In the genomic region with DNA sequence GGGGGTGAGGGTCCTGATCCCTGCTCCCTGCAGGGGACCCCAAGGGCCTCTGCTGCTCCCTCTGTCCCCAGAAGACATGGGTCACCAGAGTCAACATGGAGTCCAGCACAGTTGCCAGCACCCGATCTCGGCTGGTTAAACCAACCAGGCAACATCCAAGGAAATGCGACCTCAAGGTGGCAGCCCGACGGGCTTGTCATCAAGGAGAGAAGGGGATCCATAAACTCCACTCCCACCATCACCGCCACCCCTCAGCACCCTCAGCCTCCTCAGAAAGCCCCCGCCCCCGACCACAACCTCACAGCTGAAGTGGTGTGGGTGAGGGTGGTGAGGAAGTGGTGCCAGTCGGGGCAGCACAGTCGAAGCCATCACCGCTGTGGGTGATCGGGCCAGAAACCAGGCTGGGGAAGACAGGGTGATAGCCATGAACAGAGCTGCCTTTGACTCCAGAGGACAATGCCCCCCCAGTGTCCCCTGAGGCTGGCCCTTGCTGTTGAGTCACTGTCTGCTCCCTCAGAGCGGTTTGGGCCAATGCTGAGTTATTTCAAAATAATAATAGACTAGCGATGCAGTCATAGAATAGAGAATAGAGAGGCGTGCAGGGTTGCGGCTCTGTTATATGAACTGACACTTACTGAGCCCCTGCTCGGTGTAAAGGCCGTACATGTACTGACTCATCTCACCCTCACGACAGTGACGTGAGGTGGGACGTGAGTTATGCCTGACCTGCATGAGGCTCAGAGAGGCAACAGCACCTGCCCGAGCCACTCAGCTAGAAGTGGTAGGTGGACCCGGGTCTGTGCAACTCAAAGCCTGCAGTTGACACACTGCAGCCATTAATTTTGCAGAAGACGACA, we compare ENCODE assay signal across 16 cellular contexts.
DNase-seq lines count a peak whose midpoint lies in the region; ATAC-seq and TF ChIP-seq lines count a peak whose summit lies in the region.
"Had no signal": no experiment of that assay in that cellular context is flagged by ENCODE, and none has a peak within 500 bp of the region (broad histone marks: within the 10 kb centered on the region; RNA-seq: fewer than 3 reads in every experiment).

No MANE protein-coding gene starts in this region.

- H3K9me3 Mint-ChIP-seq in activated CD8-positive, alpha-beta memory T cell treated with anti-CD3 and anti-CD28 coated beads, Interleukin-2, amount 10 ng/mL, durations not matched to agents 7 days and 5 days (ENCODE audit: low read depth): no peaks in the 10 kb centered on the region
- H3K9me3 Mint-ChIP-seq in stimulated activated naive CD8-positive, alpha-beta T cell treated with anti-CD3 and anti-CD28 coated beads, Interleukin-15, amount 100 ng/mL, for 72 hours: no peaks in the 10 kb centered on the region
- H3K9me3 Mint-ChIP-seq in type B pancreatic cell: no peaks in the 10 kb centered on the region

- no peaks in the 10 kb centered on the region for H3K27me3 ChIP-seq in brain microvascular endothelial cell (replicated peaks)
- H3K27me3 ChIP-seq in esophagus squamous epithelium: peaks cover 0 to 21% (median 2%) of the 10 kb centered on the region in 4 donors
- H3K27me3 ChIP-seq: colonic mucosa had no signal

- CTCF ChIA-PET in activated CD8-positive, alpha-beta memory T cell treated with anti-CD3 and anti-CD28 coated beads, Interleukin-2, amount 10 ng/mL, durations not matched to agents 7 days and 5 days (lab: Charles Lee): no interaction called here

- ATAC-seq in activated CD8-positive, alpha-beta memory T cell treated with anti-CD3 and anti-CD28 coated beads, Interleukin-2, amount 10 ng/mL, durations not matched to agents 7 days and 5 days: peak; percentile 63
- peak; percentile 55 for ATAC-seq in stimulated activated naive CD8-positive, alpha-beta T cell treated with anti-CD3 and anti-CD28 coated beads, Interleukin-15, amount 100 ng/mL, for 72 hours
- ATAC-seq: PC-3 had no signal

- peaks cover 8% of the 10 kb centered on the region for H3K4me1 Mint-ChIP-seq in activated CD8-positive, alpha-beta memory T cell treated with anti-CD3 and anti-CD28 coated beads, Interleukin-2, amount 10 ng/mL, durations not matched to agents 7 days and 5 days
- H3K4me1 Mint-ChIP-seq in stimulated activated naive CD8-positive, alpha-beta T cell treated with anti-CD3 and anti-CD28 coated beads, Interleukin-15, amount 100 ng/mL, for 72 hours: peaks cover 16% of the 10 kb centered on the region
- H3K4me1 Mint-ChIP-seq in type B pancreatic cell (ENCODE audit: unreplicated experiment): peaks cover 7% of the 10 kb centered on the region

- peaks cover 0 to 18% (median 0%) of the 10 kb centered on the region in 3 donors for H3K4me1 ChIP-seq in esophagus squamous epithelium
- H3K4me1 ChIP-seq: colonic mucosa, sigmoid colon had no signal

- TF ChIP-seq POLR2A in esophagus squamous epithelium (IDR thresholded peaks at IDR 0.05): no peak

- in situ Hi-C loops in brain microvascular endothelial cell (cut with HindIII; ENCODE audit: low pct_ligation_motif_present, low sequenced_read_pairs): no loop called here

- no peaks in the 10 kb centered on the region for H3K36me3 ChIP-seq in brain microvascular endothelial cell (replicated peaks)
- no peaks in the 10 kb centered on the region for H3K36me3 ChIP-seq in esophagus squamous epithelium
- H3K36me3 ChIP-seq: colonic mucosa, sigmoid colon had no signal

- H3K27me3 Mint-ChIP-seq in activated CD8-positive, alpha-beta memory T cell treated with anti-CD3 and anti-CD28 coated beads, Interleukin-2, amount 10 ng/mL, durations not matched to agents 7 days and 5 days: peaks cover 40% of the 10 kb centered on the region
- H3K27me3 Mint-ChIP-seq in stimulated activated naive CD8-positive, alpha-beta T cell treated with anti-CD3 and anti-CD28 coated beads, Interleukin-15, amount 100 ng/mL, for 72 hours: peaks cover 54% of the 10 kb centered on the region
- H3K27me3 Mint-ChIP-seq in type B pancreatic cell: peaks cover 10% of the 10 kb centered on the region

- H3K27ac Mint-ChIP-seq in activated CD8-positive, alpha-beta memory T cell treated with anti-CD3 and anti-CD28 coated beads, Interleukin-2, amount 10 ng/mL, durations not matched to agents 7 days and 5 days: no peak overlapping the region
- no peak overlapping the region for H3K27ac Mint-ChIP-seq in stimulated activated naive CD8-positive, alpha-beta T cell treated with anti-CD3 and anti-CD28 coated beads, Interleukin-15, amount 100 ng/mL, for 72 hours
- H3K27ac Mint-ChIP-seq in type B pancreatic cell: no peak overlapping the region

- H3K9me3 ChIP-seq in esophagus squamous epithelium: no peaks in the 10 kb centered on the region
- H3K9me3 ChIP-seq: colonic mucosa, sigmoid colon had no signal

- H3K36me3 Mint-ChIP-seq in activated CD8-positive, alpha-beta memory T cell treated with anti-CD3 and anti-CD28 coated beads, Interleukin-2, amount 10 ng/mL, durations not matched to agents 7 days and 5 days: no peaks in the 10 kb centered on the region
- H3K36me3 Mint-ChIP-seq in type B pancreatic cell: no peaks in the 10 kb centered on the region

- H3K4me3 Mint-ChIP-seq in activated CD8-positive, alpha-beta memory T cell treated with anti-CD3 and anti-CD28 coated beads, Interleukin-2, amount 10 ng/mL, durations not matched to agents 7 days and 5 days: no peak overlapping the region
- no peak overlapping the region for H3K4me3 Mint-ChIP-seq in stimulated activated naive CD8-positive, alpha-beta T cell treated with anti-CD3 and anti-CD28 coated beads, Interleukin-15, amount 100 ng/mL, for 72 hours
- no peak overlapping the region for H3K4me3 Mint-ChIP-seq in type B pancreatic cell

- DNase-seq in activated CD8-positive, alpha-beta memory T cell treated with anti-CD3 and anti-CD28 coated beads, Interleukin-2, amount 10 ng/mL, durations not matched to agents 7 days and 5 days: peak; percentile 50
- DNase-seq in activated CD8-positive, alpha-beta memory T cell treated with anti-CD3 and anti-CD28 coated beads, Interleukin-2, amount 50 U/mL, for 4 hours: no peak
- DNase-seq in brain microvascular endothelial cell: peak; percentile 91
- peak; percentile 91 for DNase-seq in medulla oblongata (ENCODE audit: extremely low spot score)
- DNase-seq in stimulated activated naive CD8-positive, alpha-beta T cell treated with anti-CD3 and anti-CD28 coated beads, Interleukin-15, amount 100 ng/mL, for 72 hours: no peak
- DNase-seq in esophagus squamous epithelium (lab: John Stamatoyannopoulos, UW): no peak
- no peak for DNase-seq in type B pancreatic cell (ENCODE audit: extremely low spot score, unreplicated experiment)
- no peak for DNase-seq in NCI-H2227 (lab: John Stamatoyannopoulos, UW; ENCODE audit: unreplicated experiment)
- DNase-seq: ACHN, activated T-cell treated with anti-CD3 and anti-CD28 coated beads for 4 hours, colonic mucosa, DMS79 treated with DMSO at 0.1 percent for 48 hours, mesendoderm, NCI-H2107, PC-3 had no signal

- TF ChIP-seq CTCF in brain microvascular endothelial cell (IDR thresholded peaks at IDR 0.05; ENCODE audit: low read depth, low read length, missing control alignments): no peak
- no peak for TF ChIP-seq CTCF in esophagus squamous epithelium (IDR thresholded peaks at IDR 0.05)
- TF ChIP-seq CTCF in type B pancreatic cell (conservative IDR thresholded peaks at IDR 0.05): no peak

- 62 to 75% methylated on average over 12 to 13 of the region's 24 CpGs for WGBS in esophagus squamous epithelium, 2 donors

- intact Hi-C loops in esophagus squamous epithelium (cut with DNase I): no loop called here

- H3K27ac ChIP-seq in brain microvascular endothelial cell: peak overlapping the region; percentile 20
- no peak overlapping the region for H3K27ac ChIP-seq in esophagus squamous epithelium
- H3K27ac ChIP-seq: colonic mucosa, sigmoid colon had no signal

- H3K4me3 ChIP-seq in brain microvascular endothelial cell (ENCODE audit: low read depth, low read length): no peak overlapping the region
- H3K4me3 ChIP-seq in esophagus squamous epithelium: no peak overlapping the region
- H3K4me3 ChIP-seq: colonic mucosa, sigmoid colon had no signal

Comparison
In these comparisons a context has a peak if more than half of its experiments do, and no peak if none do; other contexts are left out.
1. DNase-seq: peak in activated CD8-positive, alpha-beta memory T cell treated with anti-CD3 and anti-CD28 coated beads, Interleukin-2, amount 10 ng/mL, durations not matched to agents 7 days and 5 days (single experiment), brain microvascular endothelial cell (single experiment) and medulla oblongata (single experiment); none in activated CD8-positive, alpha-beta memory T cell treated with anti-CD3 and anti-CD28 coated beads, Interleukin-2, amount 50 U/mL, for 4 hours (single experiment), stimulated activated naive CD8-positive, alpha-beta T cell treated with anti-CD3 and anti-CD28 coated beads, Interleukin-15, amount 100 ng/mL, for 72 hours (0 of 2), esophagus squamous epithelium (single experiment), type B pancreatic cell (single experiment) and NCI-H2227 (single experiment).